8 cellular contexts compared by ENCODE assay signal in the genomic region with DNA sequence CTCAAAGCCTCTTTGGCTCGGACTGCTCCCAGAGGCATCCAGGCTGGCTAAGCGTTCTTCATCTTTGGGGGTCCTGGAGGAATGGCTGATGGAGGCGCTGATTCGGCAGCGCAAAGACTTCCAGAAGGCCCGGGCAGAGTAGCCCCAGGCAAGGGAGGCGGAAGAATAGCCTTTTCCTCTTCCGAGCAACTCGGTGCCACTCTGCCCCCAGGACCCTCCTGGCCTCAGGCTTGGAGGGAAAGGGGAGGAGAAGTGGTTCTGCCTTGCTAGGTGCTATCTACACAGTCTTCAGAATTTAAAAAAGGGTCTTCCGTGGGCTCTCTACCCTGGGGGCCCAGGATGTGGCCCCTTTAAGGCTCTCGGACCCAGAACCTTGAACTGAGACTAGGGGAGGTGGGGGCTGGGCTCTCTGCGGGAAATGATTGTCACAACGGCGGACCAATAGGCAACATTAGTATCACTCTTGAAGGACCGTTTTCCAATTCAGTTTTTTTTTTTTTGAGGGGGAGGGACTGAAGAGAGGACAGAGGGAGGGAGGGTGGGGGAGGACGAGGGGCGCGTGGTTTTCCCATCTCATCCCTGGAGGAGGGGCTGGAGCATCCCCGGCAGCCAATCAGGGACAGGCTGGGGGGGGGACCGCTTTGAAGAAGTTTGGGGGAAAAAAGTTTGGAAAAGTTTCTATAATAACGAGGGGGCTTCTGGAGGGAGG. TPM values are rescaled to one million over a fixed set of nuclear protein-coding genes. Genes with fewer than 3 reads are reported as not detected.
DNase-seq lines count a peak whose midpoint lies in the region; ATAC-seq and TF ChIP-seq lines count a peak whose summit lies in the region.

A gene (plus strand): TSS at position 679 of the 709 bp plus-strand sequence. CDS start 157 bp downstream, outside the sequence.

- peak; percentile 52 for ATAC-seq in Right ventricle myocardium superior (ENCODE audit: poor library complexity)
- no peak for ATAC-seq in GM18520 (IDR thresholded peaks at IDR 0.05; ENCODE audit: unreplicated experiment)

- peak within 1 kb of the TSS; percentile 84 for H3K27ac ChIP-seq in adipose tissue (ENCODE audit: low read depth, low read length)

- intact Hi-C loops in Right ventricle myocardium superior (cut with DNase I): loop anchor here (5.0 kb wide), 1 partner anchor 65 kb away; no protein-coding TSS in a partner anchor

- peak within 1 kb of the TSS; percentile 100 for H3K27ac Mint-ChIP-seq in osteocyte (ENCODE audit: unreplicated experiment)

- H3K9me3 Mint-ChIP-seq in osteocyte (ENCODE audit: unreplicated experiment): no peaks in the 10 kb centered on the region

- peaks cover 51% of the 10 kb centered on the region for H3K4me1 Mint-ChIP-seq in osteocyte (ENCODE audit: unreplicated experiment)

- no peak for TF ChIP-seq CTCF in osteocyte (IDR thresholded peaks at IDR 0.05)

- peak within 1 kb of the TSS; percentile 95 for H3K4me3 Mint-ChIP-seq in osteocyte (ENCODE audit: unreplicated experiment)

- WGBS in adipose tissue, 3 donors: 5 to 10% (median 7%) methylated on average over 21 of the region's 21 CpGs

- no peaks in the 10 kb centered on the region for H3K27me3 Mint-ChIP-seq in osteocyte (ENCODE audit: unreplicated experiment)

- DNase-seq in COR-L47 (lab: John Stamatoyannopoulos, UW) (peak; percentile 78), HCEC 1CT (peak; percentile 90), NCI-H2171 (lab: John Stamatoyannopoulos, UW) (peak; percentile 98), Right ventricle myocardium superior (peak; percentile 86), osteocyte (ENCODE audit: extremely low spot score, unreplicated experiment) (peak; percentile 92)
- DNase-seq in activated CD8-positive, alpha-beta memory T cell treated with anti-CD3 and anti-CD28 coated beads for 24 hours: no peak

- H3K36me3 Mint-ChIP-seq in osteocyte (ENCODE audit: unreplicated experiment): peaks cover 12% of the 10 kb centered on the region

RNA-seq across cellular contexts. Expression of the gene that starts here (rescaled TPM):
- 100 to 1,000 TPM in 1 of 3 donors, 10 to 100 TPM in 2; 12.2 to 166 (median 39.6) TPM for polyA plus RNA-seq in adipose tissue
- total RNA-seq in Right ventricle myocardium superior (25.6 TPM), osteocyte (197 and 223 TPM in 2 replicates)
